In genomic region chr3:98563661-98564281, GRCh38 we compare ENCODE assay signal across 8 cellular contexts. TPM values are rescaled to one million over a fixed set of nuclear protein-coding genes. Genes with fewer than 3 reads are reported as not detected.
DNase-seq lines count a peak whose midpoint lies in the region; ATAC-seq and TF ChIP-seq lines count a peak whose summit lies in the region.

No MANE protein-coding gene starts in this region.

- WGBS in stomach, 5 donors, result 62 to 90% (median 74%) methylated on average over 4 of the region's 4 CpGs

- intact Hi-C loops in stomach (cut with DNase I; ENCODE audit: low total_unique reads), result no loop called here

- no peaks in the 10 kb centered on the region for H3K27me3 ChIP-seq in stomach

- H3K4me1 ChIP-seq in stomach, result no peaks in the 10 kb centered on the region

- H3K4me3 ChIP-seq in stomach, result no peak overlapping the region

- H3K9me3 Mint-ChIP-seq in naive thymus-derived CD8-positive, alpha-beta T cell, result peaks cover 0 to 12% (median 0%) of the 10 kb centered on the region in 9 donors

- POLR2A ChIA-PET in naive thymus-derived CD8-positive, alpha-beta T cell (lab: Charles Lee), result interaction anchor here (0.6 to 3.2 kb wide), 7 partner anchors 13 to 334 kb away, joined by 3 to 56 read pairs (median 4); partner anchors contain the start of genes CLDND1 and CPOX

- H3K27ac Mint-ChIP-seq in naive thymus-derived CD8-positive, alpha-beta T cell, result peak overlapping the region; percentile 82 to 98 (median 94)

- H3K4me3 Mint-ChIP-seq in naive thymus-derived CD8-positive, alpha-beta T cell, result peak overlapping the region; percentile 33 to 78 (median 58)

- no peak for TF ChIP-seq CTCF in stomach (IDR thresholded peaks at IDR 0.05)

- peak; percentile 18 for DNase-seq in stimulated activated CD4-positive, alpha-beta T cell treated with anti-CD3 and anti-CD28 coated beads, Interleukin-4, amount 100 ng/mL, for 24 hours
- no peak for DNase-seq in stimulated activated CD4-positive, alpha-beta T cell treated with anti-CD3 and anti-CD28 coated beads, Interleukin-4, amount 100 ng/mL, for 1 hour
- DNase-seq in SW480 (ENCODE audit: low spot score), result peak; percentile 53
- DNase-seq in naive thymus-derived CD8-positive, alpha-beta T cell, result peak in 5 of 10 donors; percentile 6 to 61 (median 38)
- no peak for DNase-seq in NK-92 (lab: John Stamatoyannopoulos, UW; ENCODE audit: unreplicated experiment)
- DNase-seq in NCI-H510A (lab: John Stamatoyannopoulos, UW), result no peak
- DNase-seq in stomach, result no peak

- H3K36me3 Mint-ChIP-seq in naive thymus-derived CD8-positive, alpha-beta T cell, result no peaks in the 10 kb centered on the region

- TF ChIP-seq EP300 in stomach (IDR thresholded peaks at IDR 0.05), result no peak

- no peak for TF ChIP-seq POLR2A in stomach (IDR thresholded peaks at IDR 0.05)

- ATAC-seq in HG03064 (IDR thresholded peaks at IDR 0.05; ENCODE audit: low read depth, unreplicated experiment), result peak; percentile 48
- peak; percentile 31 to 72 for ATAC-seq in naive thymus-derived CD8-positive, alpha-beta T cell

- H3K27me3 Mint-ChIP-seq in naive thymus-derived CD8-positive, alpha-beta T cell, result no peaks in the 10 kb centered on the region

- H3K36me3 ChIP-seq in stomach, result no peaks in the 10 kb centered on the region

- H3K4me1 Mint-ChIP-seq in naive thymus-derived CD8-positive, alpha-beta T cell, result peaks cover 12 to 66% (median 57%) of the 10 kb centered on the region in 4 donors

- H3K9me3 ChIP-seq in stomach, result no peaks in the 10 kb centered on the region

- peak overlapping the region in 2 of 5 donors; percentile 4 to 31 for H3K27ac ChIP-seq in stomach

RNA-seq across cellular contexts. Expression of gene CPOX, which starts 29.6 kb away (rescaled TPM):
- 10 to 100 TPM; 24.5 to 27.1 TPM for total RNA-seq in naive thymus-derived CD8-positive, alpha-beta T cell
- polyA plus RNA-seq in naive thymus-derived CD8-positive, alpha-beta T cell, result 1 to 10 TPM; 2.4 to 3.4 (median 2.6) TPM
- 10 to 100 TPM in 4 of 5 donors, 1 to 10 TPM in 1; 4.1 to 43.7 (median 23.7) TPM for total RNA-seq in stomach
- polyA plus RNA-seq in stomach, result 1 to 10 TPM; 4.1 to 8.9 (median 5.9) TPM

RNA-seq across cellular contexts. Expression of gene GPR15, which starts 32.0 kb away (rescaled TPM):
- 10 to 100 TPM in 1 of 2 experiments, 1 to 10 TPM in 1; 9.1 to 10.8 TPM for total RNA-seq in naive thymus-derived CD8-positive, alpha-beta T cell
- polyA plus RNA-seq in naive thymus-derived CD8-positive, alpha-beta T cell, result 1 to 10 TPM in 1 of 3 donors, under 1 TPM in 2; 0.41 to 2.0 (median 0.48) TPM
- not detected for total RNA-seq in stomach
- under 1 TPM in 1 of 3 donors, not detected in 2; 0.25 TPM for polyA plus RNA-seq in stomach

RNA-seq across cellular contexts. Expression of gene CLDND1, which starts 41.1 kb away (rescaled TPM):
- 100 to 1,000 TPM; 159 to 176 TPM for total RNA-seq in naive thymus-derived CD8-positive, alpha-beta T cell
- polyA plus RNA-seq in naive thymus-derived CD8-positive, alpha-beta T cell, result 10 to 100 TPM; 41.9 to 78.4 (median 49.1) TPM
- 100 to 1,000 TPM in 3 of 5 donors, 10 to 100 TPM in 2; 64.9 to 161 (median 144) TPM for total RNA-seq in stomach
- polyA plus RNA-seq in stomach, result 10 to 100 TPM; 20.6 to 43.7 (median 24.8) TPM

Comparison
In these comparisons a context has a peak if more than half of its experiments do, and no peak if none do; other contexts are left out.
1. DNase-seq: peak in stimulated activated CD4-positive, alpha-beta T cell treated with anti-CD3 and anti-CD28 coated beads, Interleukin-4, amount 100 ng/mL, for 24 hours (single experiment) and SW480 (single experiment); none in stimulated activated CD4-positive, alpha-beta T cell treated with anti-CD3 and anti-CD28 coated beads, Interleukin-4, amount 100 ng/mL, for 1 hour (single experiment), NK-92 (single experiment), NCI-H510A (single experiment) and stomach (single experiment).
2. RNA of gene GPR15, which starts 32.0 kb away (total RNA-seq): 9.1 to 10.8 TPM in naive thymus-derived CD8-positive, alpha-beta T cell; not detected in stomach; every median in the first group is over 10 times any median in the second.